18 cellular contexts compared by ENCODE assay signal in genomic region chr7:65264258-65264657, GRCh38.
A peak's percentile ranks its signal among the peaks of the same experiment; 100 is the strongest.
DNase-seq lines count a peak whose midpoint lies in the region; ATAC-seq and TF ChIP-seq lines count a peak whose summit lies in the region.
"Had no signal": no experiment of that assay in that cellular context is flagged by ENCODE, and none has a peak within 500 bp of the region (broad histone marks: within the 10 kb centered on the region; RNA-seq: fewer than 3 reads in every experiment).

No MANE protein-coding gene starts in this region.

- H3K14ac ChIP-seq in neuronal stem cell (ENCODE audit: low read length) = no peak overlapping the region

- H3K4me3 ChIP-seq in H7 (ENCODE audit: insufficient read depth, low read depth, low read length) (no peak overlapping the region), neuronal stem cell (ENCODE audit: low read length in 2 of 2) (no peak overlapping the region)
- H3K4me3 ChIP-seq: BLaER1, GM12878 had no signal

- peak overlapping the region; percentile 88 for H2BK5ac ChIP-seq in neuronal stem cell (ENCODE audit: low read length)

- H2AFZ ChIP-seq in neuronal stem cell (ENCODE audit: low read length) = no peak overlapping the region

- H2BK120ac ChIP-seq in neuronal stem cell (ENCODE audit: low read depth, low read length) = no peak overlapping the region

- H2BK15ac ChIP-seq in neuronal stem cell (ENCODE audit: low read length) = peak overlapping the region; percentile 54

- peak overlapping the region; percentile 52 for H3K18ac ChIP-seq in neuronal stem cell (ENCODE audit: low read length)

- H2AK5ac ChIP-seq in neuronal stem cell (ENCODE audit: low read depth, low read length) = peak overlapping the region; percentile 87

- peaks cover 3% of the 10 kb centered on the region for H3K79me1 ChIP-seq in neuronal stem cell (ENCODE audit: low read depth, low read length)

- peak overlapping the region; percentile 82 for H2BK12ac ChIP-seq in neuronal stem cell (ENCODE audit: low read length)

- H4K91ac ChIP-seq in neuronal stem cell (ENCODE audit: low read depth, low read length, poor library complexity) = peak overlapping the region; percentile 17

- no peak overlapping the region for H3K4me2 ChIP-seq in neuronal stem cell (ENCODE audit: insufficient read depth, low read length, poor library complexity, severe bottlenecking)
- H3K4me2 ChIP-seq: BLaER1 had no signal

- H3K9ac ChIP-seq in neuronal stem cell (ENCODE audit: low read depth, low read length, poor library complexity) = peak overlapping the region; percentile 16
- H3K9ac ChIP-seq: BLaER1 had no signal

- H3K4ac ChIP-seq in neuronal stem cell (ENCODE audit: low read length) = no peak overlapping the region

- H3K4me1 ChIP-seq in neuronal stem cell (ENCODE audit: control insufficient read depth in 2 of 2, insufficient read depth in 1 of 2, low read depth in 1 of 2, low read length in 2 of 2) = peaks cover 3 to 4% of the 10 kb centered on the region in 2 donors
- H3K4me1 ChIP-seq: BLaER1 had no signal

- peak; percentile 9 for DNase-seq in GM13976 (ENCODE audit: low spot score)
- DNase-seq in H7 = peak; percentile 13
- DNase-seq in neuronal stem cell (ENCODE audit: low spot score) = no peak
- DNase-seq in iPS-NIHi11 (ENCODE audit: low spot score) = no peak
- DNase-seq in NCI-H1105 (lab: John Stamatoyannopoulos, UW) = no peak
- DNase-seq: CD4-positive, CD25-positive, alpha-beta regulatory T cell; CD8-positive, alpha-beta T cell; DMS 273 treated with DMSO at 0.1 percent for 48 hours; DMS79; EL; GDM1; GOT3; HCEC 1CT had no signal

- H3K27me3 ChIP-seq in H7 (ENCODE audit: control insufficient read depth, insufficient read depth, low read length) = peaks cover 5% of the 10 kb centered on the region; the same call in 1 of the 2 replicates
- peaks cover 0 to 21% (median 3%) of the 10 kb centered on the region in 3 experiments for H3K27me3 ChIP-seq in neuronal stem cell (ENCODE audit: control insufficient read depth in 3 of 3, insufficient read depth in 3 of 3, low read depth in 1 of 3, low read length in 3 of 3)
- H3K27me3 ChIP-seq: BLaER1 had no signal

- peak overlapping the region; percentile 18 for H3K23ac ChIP-seq in neuronal stem cell (ENCODE audit: low read depth, low read length, poor library complexity)

- H3K27ac ChIP-seq in neuronal stem cell (replicated peaks; ENCODE audit: low read length) = no peak overlapping the region
- H3K27ac ChIP-seq: BLaER1, C4-2B had no signal

- H3K9me3 ChIP-seq in neuronal stem cell (replicated peaks in 1 of 2; ENCODE audit: control insufficient read depth in 2 of 2, insufficient read depth in 1 of 2, low read depth in 1 of 2, low read length in 2 of 2) = peaks cover 0 to 2% of the 10 kb centered on the region in 2 donors
- H3K9me3 ChIP-seq: BLaER1 had no signal

- no CpG with 5 or more reads among the region's 5 CpGs for WGBS in neuronal stem cell (ENCODE audit: extremely low coverage in 2 of 2, insufficient read length in 2 of 2, insufficient replicate concordance in 1 of 2), 2 donors

- ATAC-seq in SK-N-SH treated with all-trans-retinoic acid at 6 μM for 48 hours (no peak), GM18861 (IDR thresholded peaks at IDR 0.05; ENCODE audit: unreplicated experiment) (no peak)
- ATAC-seq: CD8-positive, alpha-beta T cell; GM12878 had no signal

- in situ Hi-C loops in GM13976 (cut with MboI; ENCODE audit: low sequenced_read_pairs, unreplicated experiment) = no loop called here

- H4K8ac ChIP-seq in neuronal stem cell (ENCODE audit: low read depth, low read length) = no peak overlapping the region

- no peaks in the 10 kb centered on the region for H3K36me3 ChIP-seq in H7 (replicated peaks; ENCODE audit: control insufficient read depth, insufficient read depth, low read length)
- no peaks in the 10 kb centered on the region for H3K36me3 ChIP-seq in neuronal stem cell (replicated peaks in 1 of 2; ENCODE audit: control insufficient read depth in 2 of 2, insufficient read depth in 2 of 2, low read length in 2 of 2)
- H3K36me3 ChIP-seq: BLaER1 had no signal

- no peak for TF ChIP-seq CTCF in GM13976 (IDR thresholded peaks at IDR 0.05; ENCODE audit: borderline replicate concordance, control extremely low read depth, extremely low read depth, insufficient read depth, missing control alignments)

TF ChIP-seq in SK-N-SH treated with all-trans-retinoic acid at 6 μM for 48 hours, 23 proteins besides CTCF, POLR2A, EP300 and RAD21:
- TF ChIP-seq ZFP3 (CRISPR knock-in tag; IDR thresholded peaks at IDR 0.05) (no peak), ZNF565 (CRISPR knock-in tag; conservative IDR thresholded peaks at IDR 0.05; ENCODE audit: low read depth) (peak; percentile 93)

Comparison
In these comparisons a context has a peak if more than half of its experiments do, and no peak if none do; other contexts are left out.
1. DNase-seq: peak in GM13976 (single experiment) and H7 (single experiment); none in neuronal stem cell (single experiment), iPS-NIHi11 (single experiment) and NCI-H1105 (single experiment).